1 cellular context compared by ENCODE assay signal in genomic region chr2:67256892-67257291, GRCh38.
TF ChIP-seq lines count a peak whose summit lies in the region.

No MANE protein-coding gene starts in this region.

TF ChIP-seq in IMR-90, 13 proteins besides CTCF, POLR2A, EP300 and RAD21 (continued from another document):
- TF ChIP-seq BHLHE40 (IDR thresholded peaks at IDR 0.05; ENCODE audit: low read depth, low read length): no peak
- TF ChIP-seq CEBPB (IDR thresholded peaks at IDR 0.05; ENCODE audit: low read depth, low read length): peak; percentile 59; the same call in 1 of the 2 replicates
- TF ChIP-seq RFX5 (IDR thresholded peaks at IDR 0.05; ENCODE audit: low read depth, low read length): no peak
- TF ChIP-seq MXI1 (IDR thresholded peaks at IDR 0.05; ENCODE audit: borderline replicate concordance, low read depth, low read length): no peak
- no peak; the same call in 1 of the 2 replicates for TF ChIP-seq CHD1 (IDR thresholded peaks at IDR 0.05; ENCODE audit: low read depth, low read length)
- TF ChIP-seq FOS (IDR thresholded peaks at IDR 0.05; ENCODE audit: low read depth, low read length): peak; percentile 88
- no peak for TF ChIP-seq MAZ (IDR thresholded peaks at IDR 0.05; ENCODE audit: borderline replicate concordance, low read depth, low read length)
- no peak; the same call in 1 of the 2 replicates for TF ChIP-seq MAFK (IDR thresholded peaks at IDR 0.05; ENCODE audit: low read depth, low read length)
- no peak for TF ChIP-seq RCOR1 (IDR thresholded peaks at IDR 0.05; ENCODE audit: insufficient replicate concordance, low read length)
- peak; percentile 19; the same call in 1 of the 2 replicates for TF ChIP-seq SMC3 (IDR thresholded peaks at IDR 0.05; ENCODE audit: low read depth, low read length)
- TF ChIP-seq NFE2L2 (IDR thresholded peaks at IDR 0.05; ENCODE audit: low read depth, low read length): peak; percentile 78
- no peak for TF ChIP-seq USF2 (IDR thresholded peaks at IDR 0.05; ENCODE audit: low read depth, low read length)
TF ChIP-seq in IMR-90: peak in this region for 4.
